Comparison of ENCODE assay signal across 17 cellular contexts in genomic region chr6:40877362-40877761, GRCh38.
DNase-seq lines count a peak whose midpoint lies in the region; ATAC-seq and TF ChIP-seq lines count a peak whose summit lies in the region.
"Had no signal": no experiment of that assay in that cellular context is flagged by ENCODE, and none has a peak within 500 bp of the region (broad histone marks: within the 10 kb centered on the region; RNA-seq: fewer than 3 reads in every experiment).

No MANE protein-coding gene starts in this region.

- no peaks in the 10 kb centered on the region for H3K9me3 ChIP-seq in HCT116 (ENCODE audit: control insufficient read depth in 1 of 2, insufficient read depth in 1 of 2, low read depth in 1 of 2, low read length in 2 of 2)
- H3K9me3 ChIP-seq: HAP-1, neutrophil had no signal

- H3K4me1 Mint-ChIP-seq in activated T-cell treated with anti-CD3 and anti-CD28 coated beads, Interleukin-2, amount 50 U/mL, for 72 hours (ENCODE audit: low read depth): peaks cover 23% of the 10 kb centered on the region

- no peaks in the 10 kb centered on the region for H3K79me2 ChIP-seq in HCT116 (ENCODE audit: insufficient read depth, low read length)

- no peak overlapping the region for H3K4me3 ChIP-seq in HCT116 (replicated peaks in 1 of 2; ENCODE audit: low read depth in 1 of 2, low read length in 2 of 2)
- H3K4me3 ChIP-seq: HAP-1, tibial nerve had no signal

- RAD21 ChIA-PET in HCT116 (lab: Charles Lee; ENCODE audit: low non-redundant PET in 1 of 2, low total read pairs in 2 of 2, uncharacterized antibody in 2 of 2, unreplicated experiment in 2 of 2): no interaction called here

- H3K27me3 Mint-ChIP-seq in activated T-cell treated with anti-CD3 and anti-CD28 coated beads, Interleukin-2, amount 50 U/mL, for 72 hours (ENCODE audit: low read depth): peaks cover 53% of the 10 kb centered on the region

- H3K4me2 ChIP-seq in HCT116 (ENCODE audit: low read length): no peak overlapping the region; the same call in 1 of the 2 replicates

- peaks cover 43% of the 10 kb centered on the region; the same call in 1 of the 2 replicates for H3K27me3 ChIP-seq in HCT116 (ENCODE audit: insufficient read depth, low read length)

- H3K9me2 ChIP-seq in HCT116 (ENCODE audit: insufficient read depth): no peaks in the 10 kb centered on the region

- intact Hi-C loops in HCT116 (cut with micrococcal nuclease): no loop called here

- H2AFZ ChIP-seq in HCT116 (ENCODE audit: low read depth, low read length, poor library complexity, severe bottlenecking): no peak overlapping the region

- peak; percentile 36; the same call in 1 of the 2 replicates for ATAC-seq in HCT116
- ATAC-seq in activated T-cell treated with anti-CD3 and anti-CD28 coated beads, Interleukin-2, amount 50 U/mL, for 72 hours (replicated peaks in 1 of 2): peak; percentile 98

- POLR2A ChIA-PET in HCT116 (lab: Charles Lee): no interaction called here

- CTCF ChIA-PET in HCT116 (lab: Charles Lee): no interaction called here

- BruUV-seq in HCT116 (replicated peaks; lab: Mats Ljungman, UMichigan): no TSS peak

- no peak overlapping the region for H3K27ac Mint-ChIP-seq in activated T-cell treated with anti-CD3 and anti-CD28 coated beads, Interleukin-2, amount 50 U/mL, for 72 hours
- H3K27ac Mint-ChIP-seq: activated T-helper 2 cell treated with anti-CD3 and anti-CD28 coated beads, Interferon-gamma antibody, Interleukin-2, Interleukin-4, amounts not matched to agents 10 μg/mL and 5 μg/mL and 100 μg/mL, durations not matched to agents 14 hours and 24 hours and 36 hours; endodermal cell had no signal

- H3K9me3 Mint-ChIP-seq in activated T-cell treated with anti-CD3 and anti-CD28 coated beads, Interleukin-2, amount 50 U/mL, for 72 hours: no peaks in the 10 kb centered on the region

- TF ChIP-seq POLR2A in HCT116 (IDR thresholded peaks at IDR 0.05; ENCODE audit: borderline replicate concordance, extremely low read depth, insufficient read depth, insufficient read length): no peak

- H3K4me3 Mint-ChIP-seq in activated T-cell treated with anti-CD3 and anti-CD28 coated beads, Interleukin-2, amount 50 U/mL, for 72 hours: peak overlapping the region in 1 of 2 donors; percentile 14
- H3K4me3 Mint-ChIP-seq: endodermal cell had no signal

- no peak overlapping the region for H3K9ac ChIP-seq in HCT116 (ENCODE audit: low read length)

- TF ChIP-seq RAD21 in HCT116 (IDR thresholded peaks at IDR 0.05; ENCODE audit: low read depth): no peak

- no peaks in the 10 kb centered on the region for H4K20me1 ChIP-seq in HCT116 (ENCODE audit: insufficient read depth)

- no peak for TF ChIP-seq CTCF in HCT116 (IDR thresholded peaks at IDR 0.05 in 2 of 3, conservative IDR thresholded peaks at IDR 0.05 in 1 of 3; ENCODE audit: borderline replicate concordance in 1 of 3, insufficient read depth in 1 of 3, low read depth in 2 of 3, low read length in 2 of 3)

- peaks cover 0 to 2% of the 10 kb centered on the region in 2 donors for H3K36me3 Mint-ChIP-seq in activated T-cell treated with anti-CD3 and anti-CD28 coated beads, Interleukin-2, amount 50 U/mL, for 72 hours (ENCODE audit: insufficient read depth in 2 of 2)

- no peak overlapping the region for H3K27ac ChIP-seq in HCT116 (ENCODE audit: low read depth, low read length)
- H3K27ac ChIP-seq: neutrophil, tibial nerve had no signal

- H3K4me1 ChIP-seq in HCT116 (ENCODE audit: control insufficient read depth in 1 of 2, insufficient read depth in 2 of 2, low read length in 2 of 2): peaks cover 0 to 6% of the 10 kb centered on the region in 2 experiments; a peak in 1 of 4 replicates
- H3K4me1 ChIP-seq: HAP-1, tibial nerve had no signal

- peak; percentile 52 for DNase-seq in ELR (ENCODE audit: low read depth)
- DNase-seq in HCT116 (ENCODE audit: low read depth, low spot score): no peak
- peak; percentile 52 to 78 for DNase-seq in activated T-cell treated with anti-CD3 and anti-CD28 coated beads, Interleukin-2, amount 50 U/mL, for 72 hours
- DNase-seq in stimulated activated CD4-positive, alpha-beta T cell treated with anti-CD3 and anti-CD28 coated beads, Interleukin-15, amount 100 ng/mL, for 48 hours (ENCODE audit: low read depth in 2 of 2): peak; percentile 42 to 45
- no peak for DNase-seq in NCI-H2196 treated with DMSO at 0.1 percent for 48 hours (lab: John Stamatoyannopoulos, UW; ENCODE audit: unreplicated experiment)
- DNase-seq in NCI-H69 (lab: John Stamatoyannopoulos, UW): no peak
- DNase-seq in NCI-H146 treated with DMSO at 0.1 percent for 48 hours (lab: John Stamatoyannopoulos, UW; ENCODE audit: unreplicated experiment): no peak
- DNase-seq: AML-193, COR-L47, endodermal cell, NCI-H146, NCI-H345, Right ventricle myocardium superior had no signal

- no peaks in the 10 kb centered on the region for H3K36me3 ChIP-seq in HCT116 (ENCODE audit: control insufficient read depth in 1 of 2, insufficient read depth in 2 of 2, low read length in 2 of 2)
- H3K36me3 ChIP-seq: HAP-1, neutrophil, tibial nerve had no signal

TF ChIP-seq in HCT116, 20 proteins besides CTCF, POLR2A, EP300 and RAD21:
- TF ChIP-seq ZFX (IDR thresholded peaks at IDR 0.05) (no peak), YY1 (IDR thresholded peaks at IDR 0.05; ENCODE audit: extremely low read depth, insufficient replicate concordance, low read depth, low read length) (no peak), CBX3 (IDR thresholded peaks at IDR 0.05; ENCODE audit: low read depth) (no peak), POLR2AphosphoS5 (IDR thresholded peaks at IDR 0.05; ENCODE audit: low read depth, low read length) (no peak), CEBPB (IDR thresholded peaks at IDR 0.05; ENCODE audit: low read depth) (no peak), ZBTB33 (IDR thresholded peaks at IDR 0.05; ENCODE audit: extremely low read depth, insufficient replicate concordance, low read length) (no peak), JUND (IDR thresholded peaks at IDR 0.05) (no peak), FOSL1 (IDR thresholded peaks at IDR 0.05; ENCODE audit: low read depth) (no peak), SIN3A (IDR thresholded peaks at IDR 0.05; ENCODE audit: low read depth) (no peak), ELF1 (IDR thresholded peaks at IDR 0.05; ENCODE audit: borderline replicate concordance, low read depth) (no peak), TCF7L2 (IDR thresholded peaks at IDR 0.05; ENCODE audit: borderline replicate concordance, extremely low read depth, insufficient read depth, insufficient read length) (no peak), EZH2 (IDR thresholded peaks at IDR 0.05) (no peak), MAX (IDR thresholded peaks at IDR 0.05) (no peak), EGR1 (IDR thresholded peaks at IDR 0.05; ENCODE audit: low read depth) (no peak), REST (IDR thresholded peaks at IDR 0.05; ENCODE audit: low read depth) (no peak), SP1 (IDR thresholded peaks at IDR 0.05; ENCODE audit: low read depth) (no peak)

Comparison
In these comparisons a context has a peak if more than half of its experiments do, and no peak if none do; other contexts are left out.
1. DNase-seq: peak in ELR (single experiment), activated T-cell treated with anti-CD3 and anti-CD28 coated beads, Interleukin-2, amount 50 U/mL, for 72 hours (2 of 2) and stimulated activated CD4-positive, alpha-beta T cell treated with anti-CD3 and anti-CD28 coated beads, Interleukin-15, amount 100 ng/mL, for 48 hours (2 of 2); none in HCT116 (single experiment), NCI-H2196 treated with DMSO at 0.1 percent for 48 hours (single experiment), NCI-H69 (single experiment) and NCI-H146 treated with DMSO at 0.1 percent for 48 hours (single experiment).